In the genomic region with DNA sequence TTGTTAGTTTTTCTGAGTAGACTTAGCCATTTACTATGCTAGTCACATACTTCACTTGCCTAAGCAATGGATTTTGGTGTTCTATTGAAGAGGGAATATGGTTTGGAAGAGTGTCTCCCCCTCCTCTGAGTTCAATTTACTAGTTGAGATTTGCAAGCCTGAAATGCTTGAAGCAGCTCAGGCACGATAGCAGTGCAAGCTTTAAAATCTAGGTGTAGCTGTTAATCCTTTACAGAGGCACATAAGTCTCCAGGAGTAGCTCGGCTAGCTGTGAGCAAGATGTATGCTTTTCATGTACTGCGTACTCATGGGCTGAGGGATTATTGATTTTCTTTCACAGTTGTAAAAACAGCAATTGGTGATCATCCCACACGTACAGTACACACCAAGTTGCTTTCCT, we compare ENCODE assay signal across 1 cellular context.
A peak's percentile ranks its signal among the peaks of the same experiment; 100 is the strongest.
TF ChIP-seq lines count a peak whose summit lies in the region.

No MANE protein-coding gene starts in this region.

TF ChIP-seq in HepG2, 621 proteins besides CTCF, POLR2A, EP300 and RAD21 (continued from another document):
- TF ChIP-seq, protein P1, sequence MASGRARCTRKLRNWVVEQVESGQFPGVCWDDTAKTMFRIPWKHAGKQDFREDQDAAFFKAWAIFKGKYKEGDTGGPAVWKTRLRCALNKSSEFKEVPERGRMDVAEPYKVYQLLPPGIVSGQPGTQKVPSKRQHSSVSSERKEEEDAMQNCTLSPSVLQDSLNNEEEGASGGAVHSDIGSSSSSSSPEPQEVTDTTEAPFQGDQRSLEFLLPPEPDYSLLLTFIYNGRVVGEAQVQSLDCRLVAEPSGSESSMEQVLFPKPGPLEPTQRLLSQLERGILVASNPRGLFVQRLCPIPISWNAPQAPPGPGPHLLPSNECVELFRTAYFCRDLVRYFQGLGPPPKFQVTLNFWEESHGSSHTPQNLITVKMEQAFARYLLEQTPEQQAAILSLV (CRISPR knock-in tag; IDR thresholded peaks at IDR 0.05; ENCODE audit: borderline replicate concordance), result no peak
- TF ChIP-seq ZNF574 (CRISPR knock-in tag; IDR thresholded peaks at IDR 0.05) (no peak; the same call in 1 of the 2 replicates), ONECUT2 (CRISPR knock-in tag; IDR thresholded peaks at IDR 0.05) (peak; percentile 74)
